3 cellular contexts compared by ENCODE assay signal in genomic region chr14:50053935-50054334, GRCh38.
TF ChIP-seq lines count a peak whose summit lies in the region.

No MANE protein-coding gene starts in this region.

TF ChIP-seq in GM12891, 5 proteins besides CTCF, POLR2A, EP300 and RAD21 (continued from another document):
- TF ChIP-seq SPI1 (IDR thresholded peaks at IDR 0.05; ENCODE audit: low read depth, low read length), result no peak
TF ChIP-seq in GM12891: peak in this region for 0.

TF ChIP-seq in K562, 482 proteins besides CTCF, POLR2A, EP300 and RAD21 (continued from another document):
- TF ChIP-seq, protein P1, sequence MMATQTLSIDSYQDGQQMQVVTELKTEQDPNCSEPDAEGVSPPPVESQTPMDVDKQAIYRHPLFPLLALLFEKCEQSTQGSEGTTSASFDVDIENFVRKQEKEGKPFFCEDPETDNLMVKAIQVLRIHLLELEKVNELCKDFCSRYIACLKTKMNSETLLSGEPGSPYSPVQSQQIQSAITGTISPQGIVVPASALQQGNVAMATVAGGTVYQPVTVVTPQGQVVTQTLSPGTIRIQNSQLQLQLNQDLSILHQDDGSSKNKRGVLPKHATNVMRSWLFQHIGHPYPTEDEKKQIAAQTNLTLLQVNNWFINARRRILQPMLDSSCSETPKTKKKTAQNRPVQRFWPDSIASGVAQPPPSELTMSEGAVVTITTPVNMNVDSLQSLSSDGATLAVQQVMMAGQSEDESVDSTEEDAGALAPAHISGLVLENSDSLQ (IDR thresholded peaks at IDR 0.05), result peak; percentile 53; the same call in 1 of the 2 replicates
- TF ChIP-seq TGIF2 (CRISPR knock-in tag; IDR thresholded peaks at IDR 0.05), result no peak
- no peak for TF ChIP-seq POLR2AphosphoS2 (IDR thresholded peaks at IDR 0.05; ENCODE audit: low read length)

TF ChIP-seq in HEK293T, 16 proteins besides CTCF, POLR2A, EP300 and RAD21 (continued from another document):
- TF ChIP-seq, protein P1 (IDR thresholded peaks at IDR 0.05), result no peak
- TF ChIP-seq ELF4 (IDR thresholded peaks at IDR 0.05) (no peak), LEF1 (IDR thresholded peaks at IDR 0.05; ENCODE audit: borderline replicate concordance) (no peak), L3MBTL2 (conservative IDR thresholded peaks at IDR 0.05) (no peak), ARNT (IDR thresholded peaks at IDR 0.05) (no peak), SUZ12 (IDR thresholded peaks at IDR 0.05) (no peak), FOXM1 (IDR thresholded peaks at IDR 0.05; ENCODE audit: borderline replicate concordance) (no peak), TARDBP (IDR thresholded peaks at IDR 0.05) (no peak), FOXA1 (IDR thresholded peaks at IDR 0.05) (no peak)
